8 cellular contexts compared by ENCODE assay signal in genomic region chr17:59220328-59221158, GRCh38. TPM values are rescaled to one million over a fixed set of nuclear protein-coding genes. Genes with fewer than 3 reads are reported as not detected.
A peak's percentile ranks its signal among the peaks of the same experiment; 100 is the strongest.
DNase-seq lines count a peak whose midpoint lies in the region; ATAC-seq, FAIRE-seq and TF ChIP-seq lines count a peak whose summit lies in the region.

TSS of gene GDPD1 (plus strand) at chr17:59220511. CDS start at chr17:59220610, 99 bp downstream.

- H3K9me3 ChIP-seq in mammary epithelial cell (replicated peaks; ENCODE audit: insufficient read depth, low read length) (no peaks in the 10 kb centered on the region), small intestine (ENCODE audit: control insufficient read depth, low read depth) (no peaks in the 10 kb centered on the region)

- H3K27ac ChIP-seq in VCaP = peak within 1 kb of the TSS; percentile 97
- peak within 1 kb of the TSS; percentile 34 for H3K27ac ChIP-seq in mammary epithelial cell (ENCODE audit: insufficient read depth, low read depth, low read length)
- H3K27ac ChIP-seq in small intestine (ENCODE audit: low read depth in 1 of 2, low read length in 1 of 2) = peak within 1 kb of the TSS; percentile 81 to 90

- TF ChIP-seq CTCF in VCaP (conservative IDR thresholded peaks at IDR 0.05) (peak; percentile 86), mammary epithelial cell (conservative IDR thresholded peaks at IDR 0.05 in 1 of 2, IDR thresholded peaks at IDR 0.05 in 1 of 2; ENCODE audit: extremely low read depth in 1 of 2, insufficient read depth in 1 of 2, low read depth in 1 of 2, low read length in 2 of 2) (peak; percentile 39 to 65)

- H3K36me3 ChIP-seq in mammary epithelial cell (ENCODE audit: insufficient read depth, low read length) = no peaks in the 10 kb centered on the region
- H3K36me3 ChIP-seq in small intestine (ENCODE audit: control insufficient read depth in 2 of 2, insufficient read depth in 2 of 2, low read length in 2 of 2) = no peaks in the 10 kb centered on the region

- dilution Hi-C loops in mammary epithelial cell (cut with HindIII; ENCODE audit: low sequenced_read_pairs) = no loop called here

- no peaks in the 10 kb centered on the region for H4K20me1 ChIP-seq in mammary epithelial cell (ENCODE audit: insufficient read depth, low read length)

- peak; percentile 83 for ATAC-seq in GM18873 (IDR thresholded peaks at IDR 0.05; ENCODE audit: low FRiP score, unreplicated experiment)
- peak; percentile 93 for ATAC-seq in HG03135 (IDR thresholded peaks at IDR 0.05; ENCODE audit: unreplicated experiment)

- in situ Hi-C loops in mammary epithelial cell (cut with MboI; ENCODE audit: low sequenced_read_pairs in 2 of 2) = no loop called here

- H3K4me3 ChIP-seq in mammary epithelial cell (replicated peaks in 1 of 3; ENCODE audit: insufficient read depth in 1 of 3, low read depth in 2 of 3, low read length in 3 of 3) = peak within 1 kb of the TSS; percentile 76 to 90 (median 88)
- peak within 1 kb of the TSS; percentile 63 to 86 for H3K4me3 ChIP-seq in small intestine (ENCODE audit: low read depth in 1 of 2, low read length in 2 of 2)

- 0% methylated on average over 35 of the region's 60 CpGs for WGBS in mammary epithelial cell (ENCODE audit: low coverage, missing lambda C conversion rate)
- 0% methylated on average over 59 to 60 of the region's 60 CpGs for WGBS in small intestine, 3 donors

- BruUV-seq in mammary epithelial cell (replicated peaks; lab: Mats Ljungman, UMichigan) = no TSS peak

- peak within 1 kb of the TSS; percentile 100 for H3K4me2 ChIP-seq in mammary epithelial cell (ENCODE audit: insufficient read depth, low read depth, low read length)

- peak within 1 kb of the TSS; percentile 53 for H3K9ac ChIP-seq in mammary epithelial cell (ENCODE audit: insufficient read depth, low read length)

- FAIRE-seq in small intestine (lab: Jason Lieb, UNC) = no peak

- CTCF ChIA-PET in mammary epithelial cell (lab: Charles Lee; ENCODE audit: low non-redundant PET) = interaction anchor here (0.6 kb wide), 2 partner anchors 67 to 206 kb away, joined by 4 to 7 read pairs; no protein-coding TSS in a partner anchor

- H3K79me2 ChIP-seq in mammary epithelial cell (ENCODE audit: insufficient read depth, low read length) = no peaks in the 10 kb centered on the region

- DNase-seq in AG08396 (ENCODE audit: low spot score) (peak; percentile 99), NCI-H2171 treated with DMSO at 0.1 percent for 48 hours (lab: John Stamatoyannopoulos, UW) (peak; percentile 98), mammary epithelial cell (peak; percentile 86), iPS-NIHi7 (ENCODE audit: extremely low spot score) (peak; percentile 98), small intestine (peak; percentile 96)

- intact Hi-C loops in mammary epithelial cell (cut with micrococcal nuclease) = loop anchor here (1.0 to 2.0 kb wide), 2 partner anchors 90 to 220 kb away; no protein-coding TSS in a partner anchor

- no peaks in the 10 kb centered on the region for H3K27me3 ChIP-seq in mammary epithelial cell (ENCODE audit: insufficient read depth, low read length)
- no peaks in the 10 kb centered on the region for H3K27me3 ChIP-seq in small intestine (ENCODE audit: control insufficient read depth in 2 of 2, insufficient read depth in 2 of 2, low read length in 2 of 2)

- peak within 1 kb of the TSS; percentile 100 for H2AFZ ChIP-seq in mammary epithelial cell (ENCODE audit: low read depth, low read length)

- peaks cover 8% of the 10 kb centered on the region for H3K4me1 ChIP-seq in mammary epithelial cell (ENCODE audit: insufficient read depth, low read length)
- no peaks in the 10 kb centered on the region for H3K4me1 ChIP-seq in small intestine (ENCODE audit: control insufficient read depth in 2 of 2, insufficient read depth in 1 of 2, low read depth in 1 of 2, low read length in 1 of 2)

RNA-seq across cellular contexts. Expression of gene GDPD1, which starts in this region (rescaled TPM):
- 1 to 10 TPM; 1.9 to 2.8 TPM for total RNA-seq in mammary epithelial cell
- polyA plus RNA-seq in mammary epithelial cell (0.87 TPM), small intestine (1 to 10 TPM; 2.7 to 4.2 (median 4.0) TPM)
- polyA minus RNA-seq in mammary epithelial cell = not detected

Comparison
In these comparisons a context has a peak if more than half of its experiments do, and no peak if none do; other contexts are left out.
1. Peak in every context shown above with its lines: DNase-seq, ATAC-seq, H3K4me3 ChIP-seq and H3K27ac ChIP-seq.
2. H3K27ac ChIP-seq: peak in every context shown above with its lines; median percentile 97 in VCaP; 86 in small intestine; 34 in mammary epithelial cell.